In genomic region chr11:123801765-123802164, GRCh38 we compare ENCODE assay signal across 1 cellular context.
TF ChIP-seq lines count a peak whose summit lies in the region.

No MANE protein-coding gene starts in this region.

TF ChIP-seq in H1, 55 proteins besides CTCF, POLR2A, EP300 and RAD21:
- TF ChIP-seq SAP30 (IDR thresholded peaks at IDR 0.05; ENCODE audit: insufficient read depth, insufficient replicate concordance, low read length) (no peak), TBP (IDR thresholded peaks at IDR 0.05; ENCODE audit: low read depth, low read length) (no peak)
